Comparison of ENCODE assay signal across 25 cellular contexts in genomic region chr4:73660808-73661207, GRCh38. TPM values are rescaled to one million over a fixed set of nuclear protein-coding genes. Genes with fewer than 3 reads are reported as not detected.
"Had no signal": no experiment of that assay in that cellular context is flagged by ENCODE, and none has a peak within 500 bp of the region (broad histone marks: within the 10 kb centered on the region; RNA-seq: fewer than 3 reads in every experiment).

No MANE protein-coding gene starts in this region.

- H3K9me3 Mint-ChIP-seq: activated naive CD4-positive, alpha-beta T cell treated with anti-CD3 and anti-CD28 coated beads, Interleukin-2, amount 50 U/mL, for 72 hours; activated T-cell treated with anti-CD3 and anti-CD28 coated beads, Interleukin-2, amount 50 U/mL, for 72 hours; central memory CD8-positive, alpha-beta T cell; immature natural killer cell; naive thymus-derived CD4-positive, alpha-beta T cell had no signal

- H3K27ac ChIP-seq: right atrium auricular region, tibial nerve had no signal

- H3K4me3 Mint-ChIP-seq: activated CD4-positive, alpha-beta T cell treated with anti-CD3 and anti-CD28 coated beads for 36 hours; activated T-cell treated with anti-CD3 and anti-CD28 coated beads, Interleukin-2, amount 50 U/mL, for 72 hours; central memory CD8-positive, alpha-beta T cell; immature natural killer cell; naive thymus-derived CD4-positive, alpha-beta T cell; T-helper 17 cell had no signal

- H3K36me3 ChIP-seq: right atrium auricular region, tibial nerve had no signal

- H3K4me1 Mint-ChIP-seq: central memory CD8-positive, alpha-beta T cell; immature natural killer cell; naive thymus-derived CD4-positive, alpha-beta T cell; T-helper 17 cell had no signal

- H3K27me3 Mint-ChIP-seq: central memory CD8-positive, alpha-beta T cell; T-helper 17 cell had no signal

- ATAC-seq: T-helper 17 cell had no signal

- H3K27me3 ChIP-seq: right atrium auricular region, tibial nerve had no signal

- H3K4me3 ChIP-seq: right atrium auricular region, tibial nerve had no signal

- H3K4me1 ChIP-seq: right atrium auricular region, tibial nerve had no signal

- DNase-seq: activated CD4-positive, CD25-positive, alpha-beta regulatory T cell; activated naive CD4-positive, alpha-beta T cell; activated T-cell treated with anti-CD3 and anti-CD28 coated beads for 4 hours; activated T-cell treated with anti-CD3 and anti-CD28 coated beads, Interleukin-2, amount 50 U/mL, for 72 hours; effector CD8-positive, alpha-beta T cell; erythroblast; head of caudate nucleus; hippocampal formation; immature natural killer cell; kidney; left colon; midbrain; naive thymus-derived CD4-positive, alpha-beta T cell; nucleus accumbens; stimulated activated CD4-positive, alpha-beta T cell treated with anti-CD3 and anti-CD28 coated beads, Interleukin-2, amount 100 ng/mL, for 48 hours; stimulated activated naive CD4-positive, alpha-beta T cell treated with Interleukin-2 at 50 U/mL for 16 hours; T-helper 17 cell had no signal

- H3K27ac Mint-ChIP-seq: activated CD4-positive, alpha-beta T cell treated with anti-CD3 and anti-CD28 coated beads for 36 hours; activated naive CD4-positive, alpha-beta T cell treated with anti-CD3 and anti-CD28 coated beads, Interleukin-2, amount 50 U/mL, for 72 hours; activated T-cell treated with anti-CD3 and anti-CD28 coated beads, Interleukin-2, amount 50 U/mL, for 72 hours; immature natural killer cell; naive thymus-derived CD4-positive, alpha-beta T cell; T-helper 17 cell had no signal

- H3K9me3 ChIP-seq: right atrium auricular region, tibial nerve had no signal

- H3K36me3 Mint-ChIP-seq: activated naive CD4-positive, alpha-beta T cell treated with anti-CD3 and anti-CD28 coated beads, Interleukin-2, amount 50 U/mL, for 72 hours; immature natural killer cell; naive thymus-derived CD4-positive, alpha-beta T cell had no signal

RNA-seq across cellular contexts. Expression of gene RASSF6, which starts 40.6 kb away (rescaled TPM):
- total RNA-seq: activated naive CD4-positive, alpha-beta T cell treated with anti-CD3 and anti-CD28 coated beads, Interleukin-2, amount 50 U/mL, for 72 hours; dermis microvascular lymphatic vessel endothelial cell; pulmonary artery endothelial cell; right atrium auricular region; tibial nerve had no signal
- polyA plus RNA-seq: immature natural killer cell, neural cell had no signal
